9 cellular contexts compared by ENCODE assay signal in the genomic region with DNA sequence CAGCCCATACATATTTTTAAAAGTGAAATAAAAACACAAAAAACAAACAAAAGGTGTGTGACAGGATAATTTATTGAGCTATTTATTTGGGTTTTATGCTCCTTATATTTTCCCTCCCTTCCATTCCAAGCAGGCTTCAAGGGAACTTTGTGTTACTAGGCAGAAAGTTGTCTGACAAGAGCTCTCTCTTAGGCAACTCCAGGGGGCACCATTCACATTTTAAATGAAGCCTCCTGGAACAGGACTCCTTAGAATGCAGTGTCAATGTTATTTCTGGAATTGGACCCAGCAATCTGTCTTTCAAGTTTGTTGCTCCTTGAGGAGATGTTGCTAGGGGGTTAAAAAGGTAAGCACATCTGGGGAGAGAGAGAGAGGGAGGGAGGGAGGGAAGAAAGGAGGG. TPM values are rescaled to one million over a fixed set of nuclear protein-coding genes. Genes with fewer than 3 reads are reported as not detected.
DNase-seq lines count a peak whose midpoint lies in the region; ATAC-seq and TF ChIP-seq lines count a peak whose summit lies in the region.
"Had no signal": no experiment of that assay in that cellular context is flagged by ENCODE, and none has a peak within 500 bp of the region (broad histone marks: within the 10 kb centered on the region; RNA-seq: fewer than 3 reads in every experiment).

No MANE protein-coding gene starts in this region.

- peaks cover 3% of the 10 kb centered on the region for H3F3A ChIP-seq in smooth muscle cell (ENCODE audit: low read depth)

- H3K9ac ChIP-seq in smooth muscle cell (ENCODE audit: low read depth) (no peak overlapping the region), neuronal stem cell (ENCODE audit: low read depth, low read length, poor library complexity) (no peak overlapping the region)

- no peak overlapping the region for H2BK15ac ChIP-seq in neuronal stem cell (ENCODE audit: low read length)

- DNase-seq in SKM-1 treated with dmso at 0.1 percent for 144 hours (lab: John Stamatoyannopoulos, UW; ENCODE audit: unreplicated experiment) (peak; percentile 44), SKM-1 (lab: John Stamatoyannopoulos, UW; ENCODE audit: unreplicated experiment) (no peak), NCI-H446 treated with DMSO at 0.1 percent for 48 hours (lab: John Stamatoyannopoulos, UW) (peak; percentile 6), choroid plexus epithelial cell (ENCODE audit: low read depth) (peak; percentile 87), smooth muscle cell (lab: John Stamatoyannopoulos, UW; ENCODE audit: unreplicated experiment) (no peak), neuronal stem cell (ENCODE audit: low spot score) (no peak)
- DNase-seq: hypothalamus had no signal

- H3K79me2 ChIP-seq in smooth muscle cell (ENCODE audit: low read depth), result no peaks in the 10 kb centered on the region

- peaks cover 31% of the 10 kb centered on the region for H3K27me3 ChIP-seq in smooth muscle cell (ENCODE audit: low read depth)
- H3K27me3 ChIP-seq in neuronal stem cell (ENCODE audit: control insufficient read depth in 3 of 3, insufficient read depth in 3 of 3, low read depth in 1 of 3, low read length in 3 of 3), result no peaks in the 10 kb centered on the region

- H3K36me3 ChIP-seq in smooth muscle cell (ENCODE audit: low read depth) (no peaks in the 10 kb centered on the region), neuronal stem cell (replicated peaks in 1 of 2; ENCODE audit: control insufficient read depth in 2 of 2, insufficient read depth in 2 of 2, low read length in 2 of 2) (peaks cover 0 to 2% of the 10 kb centered on the region in 2 donors)

- no peak overlapping the region for H3K14ac ChIP-seq in neuronal stem cell (ENCODE audit: low read length)

- H3K9me3 ChIP-seq in smooth muscle cell (replicated peaks; ENCODE audit: low read depth) (no peaks in the 10 kb centered on the region), neuronal stem cell (replicated peaks in 1 of 2; ENCODE audit: control insufficient read depth in 2 of 2, insufficient read depth in 1 of 2, low read depth in 1 of 2, low read length in 2 of 2) (no peaks in the 10 kb centered on the region)

- H3K4me1 ChIP-seq in smooth muscle cell (ENCODE audit: low read depth), result peaks cover 13% of the 10 kb centered on the region
- peaks cover 10 to 12% of the 10 kb centered on the region in 2 donors for H3K4me1 ChIP-seq in neuronal stem cell (ENCODE audit: control insufficient read depth in 2 of 2, insufficient read depth in 1 of 2, low read depth in 1 of 2, low read length in 2 of 2)

- no peak overlapping the region for H2AK5ac ChIP-seq in neuronal stem cell (ENCODE audit: low read depth, low read length)

- H3K27ac ChIP-seq in smooth muscle cell (ENCODE audit: low read depth), result no peak overlapping the region
- no peak overlapping the region for H3K27ac ChIP-seq in neuronal stem cell (replicated peaks; ENCODE audit: low read length)

- TF ChIP-seq CTCF in choroid plexus epithelial cell (conservative IDR thresholded peaks at IDR 0.05; ENCODE audit: low read depth, low read length) (peak; percentile 65), smooth muscle cell (IDR thresholded peaks at IDR 0.05; ENCODE audit: borderline replicate concordance, insufficient read depth, poor library complexity, severe bottlenecking) (peak; percentile 24)

- no peak overlapping the region for H4K91ac ChIP-seq in neuronal stem cell (ENCODE audit: low read depth, low read length, poor library complexity)

- no peak overlapping the region for H3K23ac ChIP-seq in neuronal stem cell (ENCODE audit: low read depth, low read length, poor library complexity)

- H4K8ac ChIP-seq in neuronal stem cell (ENCODE audit: low read depth, low read length), result no peak overlapping the region

- H2AFZ ChIP-seq in smooth muscle cell (ENCODE audit: low read depth) (no peak overlapping the region), neuronal stem cell (ENCODE audit: low read length) (no peak overlapping the region)

- no peak overlapping the region for H3K4ac ChIP-seq in neuronal stem cell (ENCODE audit: low read length)

- no peaks in the 10 kb centered on the region for H3K79me1 ChIP-seq in neuronal stem cell (ENCODE audit: low read depth, low read length)

- no peak overlapping the region for H2BK5ac ChIP-seq in neuronal stem cell (ENCODE audit: low read length)

- H3K18ac ChIP-seq in neuronal stem cell (ENCODE audit: low read length), result no peak overlapping the region

- H4K20me1 ChIP-seq in smooth muscle cell (ENCODE audit: low read depth), result no peaks in the 10 kb centered on the region

- no peak overlapping the region for H2BK120ac ChIP-seq in neuronal stem cell (ENCODE audit: low read depth, low read length)

- H2BK12ac ChIP-seq in neuronal stem cell (ENCODE audit: low read length), result no peak overlapping the region

- H3K4me3 ChIP-seq in choroid plexus epithelial cell (ENCODE audit: low read depth, low read length) (no peak overlapping the region), smooth muscle cell (no peak overlapping the region), neuronal stem cell (ENCODE audit: low read length in 2 of 2) (no peak overlapping the region)

- ATAC-seq in GM21515 (IDR thresholded peaks at IDR 0.05; ENCODE audit: unreplicated experiment) (no peak), HG03196 (IDR thresholded peaks at IDR 0.05; ENCODE audit: unreplicated experiment) (no peak)

- H3K4me2 ChIP-seq in smooth muscle cell (no peak overlapping the region), neuronal stem cell (ENCODE audit: insufficient read depth, low read length, poor library complexity, severe bottlenecking) (no peak overlapping the region)

RNA-seq across cellular contexts. Expression of a gene that starts 5.4 kb away (rescaled TPM):
- total RNA-seq in smooth muscle cell, result 18.5 and 19.3 TPM in 2 replicates
- polyA plus RNA-seq in smooth muscle cell, result 7.7 and 8.6 TPM in 2 replicates
- polyA plus RNA-seq in neuronal stem cell (2013, experiment 1 of 2), result 23.4 TPM
- 23.0 TPM for polyA plus RNA-seq in neuronal stem cell (2013, experiment 2 of 2)

Comparison
In these comparisons a context has a peak if more than half of its experiments do, and no peak if none do; other contexts are left out.
1. DNase-seq: peak in SKM-1 treated with dmso at 0.1 percent for 144 hours (single experiment), NCI-H446 treated with DMSO at 0.1 percent for 48 hours (single experiment) and choroid plexus epithelial cell (single experiment); none in SKM-1 (single experiment), smooth muscle cell (single experiment) and neuronal stem cell (single experiment).